In the genomic region with DNA sequence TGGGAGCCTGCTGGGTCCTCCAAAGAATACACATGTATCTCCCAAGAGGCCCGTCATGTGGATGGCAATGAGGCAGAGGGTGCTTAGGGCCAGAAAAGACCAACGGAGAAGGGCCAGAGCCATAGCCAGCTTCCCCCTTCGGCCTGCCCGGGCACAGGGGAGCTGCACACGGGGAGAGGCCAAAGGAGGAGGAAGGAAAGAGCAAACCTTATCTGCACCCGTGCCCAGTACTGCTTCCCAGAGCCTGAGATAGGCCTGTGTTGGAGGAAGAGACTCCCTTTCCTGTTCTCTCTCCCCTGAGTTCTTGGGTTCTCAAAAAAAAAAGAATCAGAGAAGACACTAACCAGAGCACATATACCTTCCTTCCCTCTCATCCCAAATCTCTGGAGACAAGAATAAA, we compare ENCODE assay signal across 1 cellular context.
TF ChIP-seq lines count a peak whose summit lies in the region.

No MANE protein-coding gene starts in this region.

TF ChIP-seq in GM23338, 12 proteins besides CTCF, POLR2A, EP300 and RAD21:
- TF ChIP-seq JUNB (IDR thresholded peaks at IDR 0.05; ENCODE audit: unreplicated experiment) (no peak), POLR2AphosphoS5 (IDR thresholded peaks at IDR 0.05; ENCODE audit: low read depth) (no peak), NANOG (IDR thresholded peaks at IDR 0.05; ENCODE audit: borderline replicate concordance) (no peak), STAT1 (IDR thresholded peaks at IDR 0.05; ENCODE audit: unreplicated experiment) (no peak), EZH2 (IDR thresholded peaks at IDR 0.05; ENCODE audit: low read depth, unreplicated experiment) (no peak), ZNF114 (CRISPR knock-in tag; IDR thresholded peaks at IDR 0.05) (no peak), ZNF331 (CRISPR knock-in tag; IDR thresholded peaks at IDR 0.05; ENCODE audit: low read depth) (no peak), EZH2phosphoT487 (IDR thresholded peaks at IDR 0.05; ENCODE audit: unreplicated experiment) (no peak), CREB1 (CRISPR knock-in tag; IDR thresholded peaks at IDR 0.05; ENCODE audit: low read depth) (no peak)
- TF ChIP-seq, protein P1, sequence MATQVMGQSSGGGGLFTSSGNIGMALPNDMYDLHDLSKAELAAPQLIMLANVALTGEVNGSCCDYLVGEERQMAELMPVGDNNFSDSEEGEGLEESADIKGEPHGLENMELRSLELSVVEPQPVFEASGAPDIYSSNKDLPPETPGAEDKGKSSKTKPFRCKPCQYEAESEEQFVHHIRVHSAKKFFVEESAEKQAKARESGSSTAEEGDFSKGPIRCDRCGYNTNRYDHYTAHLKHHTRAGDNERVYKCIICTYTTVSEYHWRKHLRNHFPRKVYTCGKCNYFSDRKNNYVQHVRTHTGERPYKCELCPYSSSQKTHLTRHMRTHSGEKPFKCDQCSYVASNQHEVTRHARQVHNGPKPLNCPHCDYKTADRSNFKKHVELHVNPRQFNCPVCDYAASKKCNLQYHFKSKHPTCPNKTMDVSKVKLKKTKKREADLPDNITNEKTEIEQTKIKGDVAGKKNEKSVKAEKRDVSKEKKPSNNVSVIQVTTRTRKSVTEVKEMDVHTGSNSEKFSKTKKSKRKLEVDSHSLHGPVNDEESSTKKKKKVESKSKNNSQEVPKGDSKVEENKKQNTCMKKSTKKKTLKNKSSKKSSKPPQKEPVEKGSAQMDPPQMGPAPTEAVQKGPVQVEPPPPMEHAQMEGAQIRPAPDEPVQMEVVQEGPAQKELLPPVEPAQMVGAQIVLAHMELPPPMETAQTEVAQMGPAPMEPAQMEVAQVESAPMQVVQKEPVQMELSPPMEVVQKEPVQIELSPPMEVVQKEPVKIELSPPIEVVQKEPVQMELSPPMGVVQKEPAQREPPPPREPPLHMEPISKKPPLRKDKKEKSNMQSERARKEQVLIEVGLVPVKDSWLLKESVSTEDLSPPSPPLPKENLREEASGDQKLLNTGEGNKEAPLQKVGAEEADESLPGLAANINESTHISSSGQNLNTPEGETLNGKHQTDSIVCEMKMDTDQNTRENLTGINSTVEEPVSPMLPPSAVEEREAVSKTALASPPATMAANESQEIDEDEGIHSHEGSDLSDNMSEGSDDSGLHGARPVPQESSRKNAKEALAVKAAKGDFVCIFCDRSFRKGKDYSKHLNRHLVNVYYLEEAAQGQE (IDR thresholded peaks at IDR 0.05; ENCODE audit: unreplicated experiment): no peak
- TF ChIP-seq, protein P2, sequence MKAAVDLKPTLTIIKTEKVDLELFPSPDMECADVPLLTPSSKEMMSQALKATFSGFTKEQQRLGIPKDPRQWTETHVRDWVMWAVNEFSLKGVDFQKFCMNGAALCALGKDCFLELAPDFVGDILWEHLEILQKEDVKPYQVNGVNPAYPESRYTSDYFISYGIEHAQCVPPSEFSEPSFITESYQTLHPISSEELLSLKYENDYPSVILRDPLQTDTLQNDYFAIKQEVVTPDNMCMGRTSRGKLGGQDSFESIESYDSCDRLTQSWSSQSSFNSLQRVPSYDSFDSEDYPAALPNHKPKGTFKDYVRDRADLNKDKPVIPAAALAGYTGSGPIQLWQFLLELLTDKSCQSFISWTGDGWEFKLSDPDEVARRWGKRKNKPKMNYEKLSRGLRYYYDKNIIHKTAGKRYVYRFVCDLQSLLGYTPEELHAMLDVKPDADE (IDR thresholded peaks at IDR 0.05): no peak
